Comparison of ENCODE assay signal across 23 cellular contexts in genomic region chr2:31254237-31255203, GRCh38. TPM values are rescaled to one million over a fixed set of nuclear protein-coding genes. Genes with fewer than 3 reads are reported as not detected.
DNase-seq lines count a peak whose midpoint lies in the region; ATAC-seq, FAIRE-seq and TF ChIP-seq lines count a peak whose summit lies in the region.
"Had no signal": no experiment of that assay in that cellular context is flagged by ENCODE, and none has a peak within 500 bp of the region (broad histone marks: within the 10 kb centered on the region; RNA-seq: fewer than 3 reads in every experiment).

No MANE protein-coding gene starts in this region.

- H3K9ac ChIP-seq in neuronal stem cell (ENCODE audit: low read depth, low read length, poor library complexity), result no peak overlapping the region
- H3K9ac ChIP-seq: GM23248 had no signal

- peaks cover 4 to 8% of the 10 kb centered on the region in 2 donors for H3K4me1 ChIP-seq in neuronal stem cell (ENCODE audit: control insufficient read depth in 2 of 2, insufficient read depth in 1 of 2, low read depth in 1 of 2, low read length in 2 of 2)
- H3K4me1 ChIP-seq: pancreas, sigmoid colon, testis had no signal

- no peak for TF ChIP-seq POLR2A in GM12892 (IDR thresholded peaks at IDR 0.05; ENCODE audit: low read depth, low read length)

- no peak overlapping the region for H2AFZ ChIP-seq in neuronal stem cell (ENCODE audit: low read length)
- H2AFZ ChIP-seq: GM23248, PC-9 had no signal

- no peak overlapping the region for H3K27ac Mint-ChIP-seq in osteocyte (ENCODE audit: unreplicated experiment)
- H3K27ac Mint-ChIP-seq: activated naive CD8-positive, alpha-beta T cell treated with anti-CD3 and anti-CD28 coated beads for 36 hours; HFFc6 had no signal

- POLR2A ChIA-PET in RWPE1 (lab: Yijun Ruan, JAX; ENCODE audit: low non-redundant PET), result no interaction called here

- peak overlapping the region; percentile 13 for H3K27ac ChIP-seq in RWPE1
- no peak overlapping the region for H3K27ac ChIP-seq in neuronal stem cell (replicated peaks; ENCODE audit: low read length)
- H3K27ac ChIP-seq: GM23248, pancreas, PC-9, sigmoid colon, testis had no signal

- no peak overlapping the region for H3K4me3 ChIP-seq in epithelial cell of esophagus (ENCODE audit: low read length)
- H3K4me3 ChIP-seq in neuronal stem cell (ENCODE audit: low read length in 2 of 2), result no peak overlapping the region
- H3K4me3 ChIP-seq: GM23248, pancreas, PC-9, sigmoid colon, testis had no signal

- H3K4me1 Mint-ChIP-seq in osteocyte (ENCODE audit: unreplicated experiment), result peaks cover 5% of the 10 kb centered on the region
- H3K4me1 Mint-ChIP-seq: activated naive CD8-positive, alpha-beta T cell treated with anti-CD3 and anti-CD28 coated beads for 36 hours; CD4-positive, alpha-beta memory T cell had no signal

- H2AK5ac ChIP-seq in neuronal stem cell (ENCODE audit: low read depth, low read length), result no peak overlapping the region

- no peak overlapping the region for H3K18ac ChIP-seq in neuronal stem cell (ENCODE audit: low read length)

- peak overlapping the region; percentile 29 for H2BK5ac ChIP-seq in neuronal stem cell (ENCODE audit: low read length)

- peak; percentile 14 for FAIRE-seq in GM12892 (lab: Jason Lieb, UNC)
- FAIRE-seq: pancreas, TTC549 had no signal

- CTCF ChIA-PET in RWPE1 (lab: Yijun Ruan, JAX), result interaction anchor here (0.6 to 1.3 kb wide), 2 partner anchors 543 to 1006 kb away, joined by 3 to 5 read pairs; no protein-coding TSS in a partner anchor

- no peak overlapping the region for H3K4me3 Mint-ChIP-seq in osteocyte (ENCODE audit: unreplicated experiment)
- H3K4me3 Mint-ChIP-seq: activated naive CD8-positive, alpha-beta T cell treated with anti-CD3 and anti-CD28 coated beads for 36 hours; CD4-positive, alpha-beta memory T cell; HFFc6; naive thymus-derived CD8-positive, alpha-beta T cell had no signal

- H3K14ac ChIP-seq in neuronal stem cell (ENCODE audit: low read length), result no peak overlapping the region

- no peak overlapping the region for H3K4me2 ChIP-seq in neuronal stem cell (ENCODE audit: insufficient read depth, low read length, poor library complexity, severe bottlenecking)
- H3K4me2 ChIP-seq: PC-9 had no signal

- no peak overlapping the region for H3K4ac ChIP-seq in neuronal stem cell (ENCODE audit: low read length)

- H2BK12ac ChIP-seq in neuronal stem cell (ENCODE audit: low read length), result no peak overlapping the region

- TF ChIP-seq CTCF in RWPE1 (conservative IDR thresholded peaks at IDR 0.05; ENCODE audit: low read depth) (no peak), epithelial cell of esophagus (IDR thresholded peaks at IDR 0.05; ENCODE audit: insufficient read depth, low read depth, low read length, missing control alignments) (no peak), osteocyte (IDR thresholded peaks at IDR 0.05) (no peak)

- ATAC-seq in HG03135 (IDR thresholded peaks at IDR 0.05; ENCODE audit: unreplicated experiment), result no peak
- ATAC-seq in GM21526 (IDR thresholded peaks at IDR 0.05; ENCODE audit: low FRiP score, unreplicated experiment), result no peak
- ATAC-seq: naive thymus-derived CD8-positive, alpha-beta T cell; pancreas had no signal

- no peaks in the 10 kb centered on the region for H3K79me1 ChIP-seq in neuronal stem cell (ENCODE audit: low read depth, low read length)

- peaks cover 15% of the 10 kb centered on the region for H3K36me3 Mint-ChIP-seq in osteocyte (ENCODE audit: unreplicated experiment)
- H3K36me3 Mint-ChIP-seq: activated naive CD8-positive, alpha-beta T cell treated with anti-CD3 and anti-CD28 coated beads for 36 hours had no signal

- DNase-seq in GM12892 (ENCODE audit: insufficient read length) (no peak), RWPE1 (ENCODE audit: low spot score) (no peak), epithelial cell of esophagus (ENCODE audit: low read depth) (peak; percentile 56), neuronal stem cell (ENCODE audit: low spot score) (no peak), osteocyte (ENCODE audit: extremely low spot score, unreplicated experiment) (no peak)
- DNase-seq: activated CD4-positive, alpha-beta T cell treated with anti-CD3 and anti-CD28 coated beads for 4 hours; activated naive CD8-positive, alpha-beta T cell treated with anti-CD3 and anti-CD28 coated beads for 36 hours; CD4-positive, alpha-beta memory T cell; DMS79; effector memory CD4-positive, alpha-beta T cell; GM23248; HFFc6; naive thymus-derived CD8-positive, alpha-beta T cell; NCI-H187 treated with DMSO at 0.1 percent for 48 hours; NCI-H748 treated with DMSO at 0.1 percent for 48 hours; pancreas; SIG-M5; sigmoid colon; testis had no signal

- H4K8ac ChIP-seq in neuronal stem cell (ENCODE audit: low read depth, low read length), result no peak overlapping the region

- no peaks in the 10 kb centered on the region for H3K9me3 Mint-ChIP-seq in osteocyte (ENCODE audit: unreplicated experiment)
- H3K9me3 Mint-ChIP-seq: activated naive CD8-positive, alpha-beta T cell treated with anti-CD3 and anti-CD28 coated beads for 36 hours; CD4-positive, alpha-beta memory T cell; HFFc6; naive thymus-derived CD8-positive, alpha-beta T cell had no signal

- WGBS in neuronal stem cell (ENCODE audit: extremely low coverage in 2 of 2, insufficient read length in 2 of 2, insufficient replicate concordance in 1 of 2), 2 donors, result no CpG with 5 or more reads among the region's 19 CpGs

- H3K9me3 ChIP-seq in neuronal stem cell (replicated peaks in 1 of 2; ENCODE audit: control insufficient read depth in 2 of 2, insufficient read depth in 1 of 2, low read depth in 1 of 2, low read length in 2 of 2), result no peaks in the 10 kb centered on the region
- H3K9me3 ChIP-seq: pancreas, sigmoid colon, testis had no signal

- no peaks in the 10 kb centered on the region for H3K27me3 Mint-ChIP-seq in osteocyte (ENCODE audit: unreplicated experiment)
- H3K27me3 Mint-ChIP-seq: activated naive CD8-positive, alpha-beta T cell treated with anti-CD3 and anti-CD28 coated beads for 36 hours; CD4-positive, alpha-beta memory T cell; naive thymus-derived CD8-positive, alpha-beta T cell had no signal

- no peak overlapping the region for H4K91ac ChIP-seq in neuronal stem cell (ENCODE audit: low read depth, low read length, poor library complexity)

- no peaks in the 10 kb centered on the region for H3K27me3 ChIP-seq in neuronal stem cell (ENCODE audit: control insufficient read depth in 3 of 3, insufficient read depth in 3 of 3, low read depth in 1 of 3, low read length in 3 of 3)
- H3K27me3 ChIP-seq: pancreas, sigmoid colon, testis had no signal

- H2BK120ac ChIP-seq in neuronal stem cell (ENCODE audit: low read depth, low read length), result no peak overlapping the region

- H3K36me3 ChIP-seq in neuronal stem cell (replicated peaks in 1 of 2; ENCODE audit: control insufficient read depth in 2 of 2, insufficient read depth in 2 of 2, low read length in 2 of 2), result peaks cover 0 to 2% of the 10 kb centered on the region in 2 donors
- H3K36me3 ChIP-seq: pancreas, sigmoid colon had no signal

- H2BK15ac ChIP-seq in neuronal stem cell (ENCODE audit: low read length), result no peak overlapping the region

- peak overlapping the region; percentile 76 for H3K23ac ChIP-seq in neuronal stem cell (ENCODE audit: low read depth, low read length, poor library complexity)

RNA-seq across cellular contexts. Expression of gene EHD3, which starts 20.6 kb away (rescaled TPM):
- 1.5 TPM for polyA plus RNA-seq in GM12892 (2012; ENCODE audit: missing spikeins)
- polyA plus RNA-seq in neuronal stem cell (2013, experiment 1 of 2), result 5.0 TPM
- 4.7 TPM for polyA plus RNA-seq in neuronal stem cell (2013, experiment 2 of 2)
- 25.9 and 26.2 TPM in 2 replicates for total RNA-seq in osteocyte

RNA-seq across cellular contexts. Expression of gene CAPN14, which starts 37.2 kb away (rescaled TPM):
- polyA plus RNA-seq in GM12892 (2012; ENCODE audit: missing spikeins), result 0.91 TPM
- polyA plus RNA-seq in neuronal stem cell (2013, experiment 1 of 2), result 0.06 TPM
- polyA plus RNA-seq in neuronal stem cell (2013, experiment 2 of 2), result 0.06 TPM
- total RNA-seq in osteocyte, result 0.13 and 0.24 TPM in 2 replicates
- polyA plus RNA-seq: GM23248 had no signal
